In the genomic region with DNA sequence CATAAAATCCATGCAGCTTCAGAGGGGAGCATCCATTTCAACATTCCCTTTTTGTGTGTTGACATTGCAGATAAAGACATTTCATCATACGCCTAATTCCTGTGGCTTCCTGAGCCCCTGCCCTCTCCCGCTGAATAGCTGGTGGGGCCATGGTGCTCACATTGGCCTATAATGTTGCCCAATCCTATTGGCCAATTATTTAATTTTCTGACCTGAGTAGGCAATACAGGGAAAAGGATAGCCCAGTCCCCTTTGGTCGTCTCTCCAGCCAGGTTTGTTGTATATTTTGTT, we compare ENCODE assay signal across 1 cellular context.
A peak's percentile ranks its signal among the peaks of the same experiment; 100 is the strongest.
TF ChIP-seq lines count a peak whose summit lies in the region.

No MANE protein-coding gene starts in this region.

TF ChIP-seq in HepG2, 621 proteins besides CTCF, POLR2A, EP300 and RAD21 (continued from another document and continues in another):
- TF ChIP-seq, protein P1, sequence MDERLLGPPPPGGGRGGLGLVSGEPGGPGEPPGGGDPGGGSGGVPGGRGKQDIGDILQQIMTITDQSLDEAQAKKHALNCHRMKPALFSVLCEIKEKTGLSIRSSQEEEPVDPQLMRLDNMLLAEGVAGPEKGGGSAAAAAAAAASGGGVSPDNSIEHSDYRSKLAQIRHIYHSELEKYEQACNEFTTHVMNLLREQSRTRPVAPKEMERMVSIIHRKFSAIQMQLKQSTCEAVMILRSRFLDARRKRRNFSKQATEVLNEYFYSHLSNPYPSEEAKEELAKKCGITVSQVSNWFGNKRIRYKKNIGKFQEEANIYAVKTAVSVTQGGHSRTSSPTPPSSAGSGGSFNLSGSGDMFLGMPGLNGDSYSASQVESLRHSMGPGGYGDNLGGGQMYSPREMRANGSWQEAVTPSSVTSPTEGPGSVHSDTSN (CRISPR knock-in tag; IDR thresholded peaks at IDR 0.05): no peak
- peak; percentile 95 for TF ChIP-seq NCOA2 (CRISPR knock-in tag; IDR thresholded peaks at IDR 0.05)
- TF ChIP-seq, protein P2, sequence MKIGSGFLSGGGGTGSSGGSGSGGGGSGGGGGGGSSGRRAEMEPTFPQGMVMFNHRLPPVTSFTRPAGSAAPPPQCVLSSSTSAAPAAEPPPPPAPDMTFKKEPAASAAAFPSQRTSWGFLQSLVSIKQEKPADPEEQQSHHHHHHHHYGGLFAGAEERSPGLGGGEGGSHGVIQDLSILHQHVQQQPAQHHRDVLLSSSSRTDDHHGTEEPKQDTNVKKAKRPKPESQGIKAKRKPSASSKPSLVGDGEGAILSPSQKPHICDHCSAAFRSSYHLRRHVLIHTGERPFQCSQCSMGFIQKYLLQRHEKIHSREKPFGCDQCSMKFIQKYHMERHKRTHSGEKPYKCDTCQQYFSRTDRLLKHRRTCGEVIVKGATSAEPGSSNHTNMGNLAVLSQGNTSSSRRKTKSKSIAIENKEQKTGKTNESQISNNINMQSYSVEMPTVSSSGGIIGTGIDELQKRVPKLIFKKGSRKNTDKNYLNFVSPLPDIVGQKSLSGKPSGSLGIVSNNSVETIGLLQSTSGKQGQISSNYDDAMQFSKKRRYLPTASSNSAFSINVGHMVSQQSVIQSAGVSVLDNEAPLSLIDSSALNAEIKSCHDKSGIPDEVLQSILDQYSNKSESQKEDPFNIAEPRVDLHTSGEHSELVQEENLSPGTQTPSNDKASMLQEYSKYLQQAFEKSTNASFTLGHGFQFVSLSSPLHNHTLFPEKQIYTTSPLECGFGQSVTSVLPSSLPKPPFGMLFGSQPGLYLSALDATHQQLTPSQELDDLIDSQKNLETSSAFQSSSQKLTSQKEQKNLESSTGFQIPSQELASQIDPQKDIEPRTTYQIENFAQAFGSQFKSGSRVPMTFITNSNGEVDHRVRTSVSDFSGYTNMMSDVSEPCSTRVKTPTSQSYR (CRISPR knock-in tag; IDR thresholded peaks at IDR 0.05; ENCODE audit: borderline replicate concordance): peak; percentile 32; the same call in 1 of the 2 replicates
- TF ChIP-seq REPIN1 (CRISPR knock-in tag; IDR thresholded peaks at IDR 0.05; ENCODE audit: borderline replicate concordance, low read depth): peak; percentile 72; the same call in 1 of the 2 replicates
- TF ChIP-seq ZBTB7B (CRISPR knock-in tag; IDR thresholded peaks at IDR 0.05): peak; percentile 62; the same call in 1 of the 2 replicates
- TF ChIP-seq, protein P3, sequence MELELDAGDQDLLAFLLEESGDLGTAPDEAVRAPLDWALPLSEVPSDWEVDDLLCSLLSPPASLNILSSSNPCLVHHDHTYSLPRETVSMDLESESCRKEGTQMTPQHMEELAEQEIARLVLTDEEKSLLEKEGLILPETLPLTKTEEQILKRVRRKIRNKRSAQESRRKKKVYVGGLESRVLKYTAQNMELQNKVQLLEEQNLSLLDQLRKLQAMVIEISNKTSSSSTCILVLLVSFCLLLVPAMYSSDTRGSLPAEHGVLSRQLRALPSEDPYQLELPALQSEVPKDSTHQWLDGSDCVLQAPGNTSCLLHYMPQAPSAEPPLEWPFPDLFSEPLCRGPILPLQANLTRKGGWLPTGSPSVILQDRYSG (CRISPR knock-in tag; IDR thresholded peaks at IDR 0.05): no peak
- no peak for TF ChIP-seq ZNF382 (CRISPR knock-in tag; IDR thresholded peaks at IDR 0.05; ENCODE audit: borderline replicate concordance)
- TF ChIP-seq, protein P4, sequence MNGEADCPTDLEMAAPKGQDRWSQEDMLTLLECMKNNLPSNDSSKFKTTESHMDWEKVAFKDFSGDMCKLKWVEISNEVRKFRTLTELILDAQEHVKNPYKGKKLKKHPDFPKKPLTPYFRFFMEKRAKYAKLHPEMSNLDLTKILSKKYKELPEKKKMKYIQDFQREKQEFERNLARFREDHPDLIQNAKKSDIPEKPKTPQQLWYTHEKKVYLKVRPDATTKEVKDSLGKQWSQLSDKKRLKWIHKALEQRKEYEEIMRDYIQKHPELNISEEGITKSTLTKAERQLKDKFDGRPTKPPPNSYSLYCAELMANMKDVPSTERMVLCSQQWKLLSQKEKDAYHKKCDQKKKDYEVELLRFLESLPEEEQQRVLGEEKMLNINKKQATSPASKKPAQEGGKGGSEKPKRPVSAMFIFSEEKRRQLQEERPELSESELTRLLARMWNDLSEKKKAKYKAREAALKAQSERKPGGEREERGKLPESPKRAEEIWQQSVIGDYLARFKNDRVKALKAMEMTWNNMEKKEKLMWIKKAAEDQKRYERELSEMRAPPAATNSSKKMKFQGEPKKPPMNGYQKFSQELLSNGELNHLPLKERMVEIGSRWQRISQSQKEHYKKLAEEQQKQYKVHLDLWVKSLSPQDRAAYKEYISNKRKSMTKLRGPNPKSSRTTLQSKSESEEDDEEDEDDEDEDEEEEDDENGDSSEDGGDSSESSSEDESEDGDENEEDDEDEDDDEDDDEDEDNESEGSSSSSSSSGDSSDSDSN (CRISPR knock-in tag; IDR thresholded peaks at IDR 0.05): peak; percentile 34; the same call in 1 of the 2 replicates
- TF ChIP-seq, protein P5, sequence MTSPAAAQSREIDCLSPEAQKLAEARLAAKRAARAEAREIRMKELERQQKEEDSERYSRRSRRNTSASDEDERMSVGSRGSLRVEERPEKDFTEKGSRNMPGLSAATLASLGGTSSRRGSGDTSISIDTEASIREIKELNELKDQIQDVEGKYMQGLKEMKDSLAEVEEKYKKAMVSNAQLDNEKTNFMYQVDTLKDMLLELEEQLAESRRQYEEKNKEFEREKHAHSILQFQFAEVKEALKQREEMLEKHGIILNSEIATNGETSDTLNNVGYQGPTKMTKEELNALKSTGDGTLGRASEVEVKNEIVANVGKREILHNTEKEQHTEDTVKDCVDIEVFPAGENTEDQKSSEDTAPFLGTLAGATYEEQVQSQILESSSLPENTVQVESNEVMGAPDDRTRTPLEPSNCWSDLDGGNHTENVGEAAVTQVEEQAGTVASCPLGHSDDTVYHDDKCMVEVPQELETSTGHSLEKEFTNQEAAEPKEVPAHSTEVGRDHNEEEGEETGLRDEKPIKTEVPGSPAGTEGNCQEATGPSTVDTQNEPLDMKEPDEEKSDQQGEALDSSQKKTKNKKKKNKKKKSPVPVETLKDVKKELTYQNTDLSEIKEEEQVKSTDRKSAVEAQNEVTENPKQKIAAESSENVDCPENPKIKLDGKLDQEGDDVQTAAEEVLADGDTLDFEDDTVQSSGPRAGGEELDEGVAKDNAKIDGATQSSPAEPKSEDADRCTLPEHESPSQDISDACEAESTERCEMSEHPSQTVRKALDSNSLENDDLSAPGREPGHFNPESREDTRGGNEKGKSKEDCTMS (CRISPR knock-in tag; conservative IDR thresholded peaks at IDR 0.05): no peak
- TF ChIP-seq, protein P6, sequence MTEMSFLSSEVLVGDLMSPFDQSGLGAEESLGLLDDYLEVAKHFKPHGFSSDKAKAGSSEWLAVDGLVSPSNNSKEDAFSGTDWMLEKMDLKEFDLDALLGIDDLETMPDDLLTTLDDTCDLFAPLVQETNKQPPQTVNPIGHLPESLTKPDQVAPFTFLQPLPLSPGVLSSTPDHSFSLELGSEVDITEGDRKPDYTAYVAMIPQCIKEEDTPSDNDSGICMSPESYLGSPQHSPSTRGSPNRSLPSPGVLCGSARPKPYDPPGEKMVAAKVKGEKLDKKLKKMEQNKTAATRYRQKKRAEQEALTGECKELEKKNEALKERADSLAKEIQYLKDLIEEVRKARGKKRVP (CRISPR knock-in tag; IDR thresholded peaks at IDR 0.05): peak in 1 of 2 experiments; percentile 97; a peak in 2 of 4 replicates
- TF ChIP-seq, protein P7, sequence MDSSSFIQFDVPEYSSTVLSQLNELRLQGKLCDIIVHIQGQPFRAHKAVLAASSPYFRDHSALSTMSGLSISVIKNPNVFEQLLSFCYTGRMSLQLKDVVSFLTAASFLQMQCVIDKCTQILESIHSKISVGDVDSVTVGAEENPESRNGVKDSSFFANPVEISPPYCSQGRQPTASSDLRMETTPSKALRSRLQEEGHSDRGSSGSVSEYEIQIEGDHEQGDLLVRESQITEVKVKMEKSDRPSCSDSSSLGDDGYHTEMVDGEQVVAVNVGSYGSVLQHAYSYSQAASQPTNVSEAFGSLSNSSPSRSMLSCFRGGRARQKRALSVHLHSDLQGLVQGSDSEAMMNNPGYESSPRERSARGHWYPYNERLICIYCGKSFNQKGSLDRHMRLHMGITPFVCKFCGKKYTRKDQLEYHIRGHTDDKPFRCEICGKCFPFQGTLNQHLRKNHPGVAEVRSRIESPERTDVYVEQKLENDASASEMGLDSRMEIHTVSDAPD (CRISPR knock-in tag; IDR thresholded peaks at IDR 0.05): peak; percentile 69; the same call in 1 of the 2 replicates
- TF ChIP-seq, protein P8, sequence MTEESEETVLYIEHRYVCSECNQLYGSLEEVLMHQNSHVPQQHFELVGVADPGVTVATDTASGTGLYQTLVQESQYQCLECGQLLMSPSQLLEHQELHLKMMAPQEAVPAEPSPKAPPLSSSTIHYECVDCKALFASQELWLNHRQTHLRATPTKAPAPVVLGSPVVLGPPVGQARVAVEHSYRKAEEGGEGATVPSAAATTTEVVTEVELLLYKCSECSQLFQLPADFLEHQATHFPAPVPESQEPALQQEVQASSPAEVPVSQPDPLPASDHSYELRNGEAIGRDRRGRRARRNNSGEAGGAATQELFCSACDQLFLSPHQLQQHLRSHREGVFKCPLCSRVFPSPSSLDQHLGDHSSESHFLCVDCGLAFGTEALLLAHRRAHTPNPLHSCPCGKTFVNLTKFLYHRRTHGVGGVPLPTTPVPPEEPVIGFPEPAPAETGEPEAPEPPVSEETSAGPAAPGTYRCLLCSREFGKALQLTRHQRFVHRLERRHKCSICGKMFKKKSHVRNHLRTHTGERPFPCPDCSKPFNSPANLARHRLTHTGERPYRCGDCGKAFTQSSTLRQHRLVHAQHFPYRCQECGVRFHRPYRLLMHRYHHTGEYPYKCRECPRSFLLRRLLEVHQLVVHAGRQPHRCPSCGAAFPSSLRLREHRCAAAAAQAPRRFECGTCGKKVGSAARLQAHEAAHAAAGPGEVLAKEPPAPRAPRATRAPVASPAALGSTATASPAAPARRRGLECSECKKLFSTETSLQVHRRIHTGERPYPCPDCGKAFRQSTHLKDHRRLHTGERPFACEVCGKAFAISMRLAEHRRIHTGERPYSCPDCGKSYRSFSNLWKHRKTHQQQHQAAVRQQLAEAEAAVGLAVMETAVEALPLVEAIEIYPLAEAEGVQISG (CRISPR knock-in tag; IDR thresholded peaks at IDR 0.05): peak; percentile 59; the same call in 1 of the 2 replicates
- no peak for TF ChIP-seq ATM (IDR thresholded peaks at IDR 0.05; ENCODE audit: borderline replicate concordance)
- peak; percentile 84 for TF ChIP-seq SALL1 (CRISPR knock-in tag; IDR thresholded peaks at IDR 0.05)
- TF ChIP-seq NR2F1 (CRISPR knock-in tag; IDR thresholded peaks at IDR 0.05): peak in 1 of 2 experiments; percentile 34; a peak in 1 of 4 replicates
- TF ChIP-seq HOXA3 (CRISPR knock-in tag; IDR thresholded peaks at IDR 0.05): peak; percentile 63; the same call in 1 of the 2 replicates
- TF ChIP-seq, protein P9, sequence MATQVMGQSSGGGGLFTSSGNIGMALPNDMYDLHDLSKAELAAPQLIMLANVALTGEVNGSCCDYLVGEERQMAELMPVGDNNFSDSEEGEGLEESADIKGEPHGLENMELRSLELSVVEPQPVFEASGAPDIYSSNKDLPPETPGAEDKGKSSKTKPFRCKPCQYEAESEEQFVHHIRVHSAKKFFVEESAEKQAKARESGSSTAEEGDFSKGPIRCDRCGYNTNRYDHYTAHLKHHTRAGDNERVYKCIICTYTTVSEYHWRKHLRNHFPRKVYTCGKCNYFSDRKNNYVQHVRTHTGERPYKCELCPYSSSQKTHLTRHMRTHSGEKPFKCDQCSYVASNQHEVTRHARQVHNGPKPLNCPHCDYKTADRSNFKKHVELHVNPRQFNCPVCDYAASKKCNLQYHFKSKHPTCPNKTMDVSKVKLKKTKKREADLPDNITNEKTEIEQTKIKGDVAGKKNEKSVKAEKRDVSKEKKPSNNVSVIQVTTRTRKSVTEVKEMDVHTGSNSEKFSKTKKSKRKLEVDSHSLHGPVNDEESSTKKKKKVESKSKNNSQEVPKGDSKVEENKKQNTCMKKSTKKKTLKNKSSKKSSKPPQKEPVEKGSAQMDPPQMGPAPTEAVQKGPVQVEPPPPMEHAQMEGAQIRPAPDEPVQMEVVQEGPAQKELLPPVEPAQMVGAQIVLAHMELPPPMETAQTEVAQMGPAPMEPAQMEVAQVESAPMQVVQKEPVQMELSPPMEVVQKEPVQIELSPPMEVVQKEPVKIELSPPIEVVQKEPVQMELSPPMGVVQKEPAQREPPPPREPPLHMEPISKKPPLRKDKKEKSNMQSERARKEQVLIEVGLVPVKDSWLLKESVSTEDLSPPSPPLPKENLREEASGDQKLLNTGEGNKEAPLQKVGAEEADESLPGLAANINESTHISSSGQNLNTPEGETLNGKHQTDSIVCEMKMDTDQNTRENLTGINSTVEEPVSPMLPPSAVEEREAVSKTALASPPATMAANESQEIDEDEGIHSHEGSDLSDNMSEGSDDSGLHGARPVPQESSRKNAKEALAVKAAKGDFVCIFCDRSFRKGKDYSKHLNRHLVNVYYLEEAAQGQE (IDR thresholded peaks at IDR 0.05; ENCODE audit: borderline replicate concordance in 1 of 2, low read depth in 1 of 2, low read length in 2 of 2): 0 out of 4 replicates have a peak, but pooled peaks of 1 of the 2 experiments have one; percentile 28
- peak; percentile 98 for TF ChIP-seq CBX5 (CRISPR knock-in tag; IDR thresholded peaks at IDR 0.05; ENCODE audit: borderline replicate concordance)
- TF ChIP-seq KLF16 (CRISPR knock-in tag; IDR thresholded peaks at IDR 0.05): peak in 1 of 2 experiments; percentile 60; a peak in 1 of 4 replicates
- TF ChIP-seq, protein P10, sequence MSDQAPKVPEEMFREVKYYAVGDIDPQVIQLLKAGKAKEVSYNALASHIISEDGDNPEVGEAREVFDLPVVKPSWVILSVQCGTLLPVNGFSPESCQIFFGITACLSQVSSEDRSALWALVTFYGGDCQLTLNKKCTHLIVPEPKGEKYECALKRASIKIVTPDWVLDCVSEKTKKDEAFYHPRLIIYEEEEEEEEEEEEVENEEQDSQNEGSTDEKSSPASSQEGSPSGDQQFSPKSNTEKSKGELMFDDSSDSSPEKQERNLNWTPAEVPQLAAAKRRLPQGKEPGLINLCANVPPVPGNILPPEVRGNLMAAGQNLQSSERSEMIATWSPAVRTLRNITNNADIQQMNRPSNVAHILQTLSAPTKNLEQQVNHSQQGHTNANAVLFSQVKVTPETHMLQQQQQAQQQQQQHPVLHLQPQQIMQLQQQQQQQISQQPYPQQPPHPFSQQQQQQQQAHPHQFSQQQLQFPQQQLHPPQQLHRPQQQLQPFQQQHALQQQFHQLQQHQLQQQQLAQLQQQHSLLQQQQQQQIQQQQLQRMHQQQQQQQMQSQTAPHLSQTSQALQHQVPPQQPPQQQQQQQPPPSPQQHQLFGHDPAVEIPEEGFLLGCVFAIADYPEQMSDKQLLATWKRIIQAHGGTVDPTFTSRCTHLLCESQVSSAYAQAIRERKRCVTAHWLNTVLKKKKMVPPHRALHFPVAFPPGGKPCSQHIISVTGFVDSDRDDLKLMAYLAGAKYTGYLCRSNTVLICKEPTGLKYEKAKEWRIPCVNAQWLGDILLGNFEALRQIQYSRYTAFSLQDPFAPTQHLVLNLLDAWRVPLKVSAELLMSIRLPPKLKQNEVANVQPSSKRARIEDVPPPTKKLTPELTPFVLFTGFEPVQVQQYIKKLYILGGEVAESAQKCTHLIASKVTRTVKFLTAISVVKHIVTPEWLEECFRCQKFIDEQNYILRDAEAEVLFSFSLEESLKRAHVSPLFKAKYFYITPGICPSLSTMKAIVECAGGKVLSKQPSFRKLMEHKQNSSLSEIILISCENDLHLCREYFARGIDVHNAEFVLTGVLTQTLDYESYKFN (CRISPR knock-in tag; conservative IDR thresholded peaks at IDR 0.05): peak; percentile 68
